18 cellular contexts compared by ENCODE assay signal in genomic region chr4:53221832-53222480, GRCh38.
DNase-seq lines count a peak whose midpoint lies in the region; ATAC-seq and TF ChIP-seq lines count a peak whose summit lies in the region.
"Had no signal": no experiment of that assay in that cellular context is flagged by ENCODE, and none has a peak within 500 bp of the region (broad histone marks: within the 10 kb centered on the region; RNA-seq: fewer than 3 reads in every experiment).

No MANE protein-coding gene starts in this region.

- CTCF ChIA-PET in activated CD4-positive, alpha-beta T cell treated with anti-CD3 and anti-CD28 coated beads, Interleukin-2, amount 10 ng/mL, durations not matched to agents 7 days and 5 days (lab: Charles Lee): no interaction called here

- POLR2A ChIA-PET in activated CD4-positive, alpha-beta T cell treated with anti-CD3 and anti-CD28 coated beads, Interleukin-2, amount 10 ng/mL, durations not matched to agents 7 days and 5 days (lab: Charles Lee): no interaction called here

- TF ChIP-seq CTCF in glutamatergic neuron (IDR thresholded peaks at IDR 0.05; ENCODE audit: partially characterized antibody, unreplicated experiment): no peak

- no peak overlapping the region for H3K27ac Mint-ChIP-seq in activated CD4-positive, alpha-beta T cell treated with anti-CD3 and anti-CD28 coated beads, Interleukin-2, amount 10 ng/mL, durations not matched to agents 7 days and 5 days
- no peak overlapping the region for H3K27ac Mint-ChIP-seq in activated T-helper 17 cell treated with anti-CD3 and anti-CD28 coated beads, Interleukin-2, amount 50 U/mL, for 72 hours
- peak overlapping the region; percentile 46 for H3K27ac Mint-ChIP-seq in glutamatergic neuron (ENCODE audit: unreplicated experiment)
- H3K27ac Mint-ChIP-seq: B cell; CD4-positive, alpha-beta T cell; HFFc6 had no signal

- no peak overlapping the region for H3K4me3 Mint-ChIP-seq in activated CD4-positive, alpha-beta T cell treated with anti-CD3 and anti-CD28 coated beads, Interleukin-2, amount 10 ng/mL, durations not matched to agents 7 days and 5 days
- no peak overlapping the region for H3K4me3 Mint-ChIP-seq in activated T-helper 17 cell treated with anti-CD3 and anti-CD28 coated beads, Interleukin-2, amount 50 U/mL, for 72 hours
- H3K4me3 Mint-ChIP-seq in glutamatergic neuron (ENCODE audit: unreplicated experiment): no peak overlapping the region
- H3K4me3 Mint-ChIP-seq: B cell; CD4-positive, alpha-beta T cell; HFFc6 had no signal

- H3K9me3 Mint-ChIP-seq in activated CD4-positive, alpha-beta T cell treated with anti-CD3 and anti-CD28 coated beads, Interleukin-2, amount 10 ng/mL, durations not matched to agents 7 days and 5 days: peaks cover 12% of the 10 kb centered on the region
- peaks cover 3% of the 10 kb centered on the region for H3K9me3 Mint-ChIP-seq in activated T-helper 17 cell treated with anti-CD3 and anti-CD28 coated beads, Interleukin-2, amount 50 U/mL, for 72 hours
- H3K9me3 Mint-ChIP-seq in glutamatergic neuron (ENCODE audit: unreplicated experiment): peaks cover 9% of the 10 kb centered on the region

- H3K4me1 Mint-ChIP-seq in activated CD4-positive, alpha-beta T cell treated with anti-CD3 and anti-CD28 coated beads, Interleukin-2, amount 10 ng/mL, durations not matched to agents 7 days and 5 days: no peaks in the 10 kb centered on the region
- no peaks in the 10 kb centered on the region for H3K4me1 Mint-ChIP-seq in activated T-helper 17 cell treated with anti-CD3 and anti-CD28 coated beads, Interleukin-2, amount 50 U/mL, for 72 hours
- peaks cover 13% of the 10 kb centered on the region for H3K4me1 Mint-ChIP-seq in glutamatergic neuron (ENCODE audit: low read depth, unreplicated experiment)
- H3K4me1 Mint-ChIP-seq: B cell had no signal

- peak; percentile 80 for ATAC-seq in activated T-helper 17 cell treated with anti-CD3 and anti-CD28 coated beads, Interleukin-2, amount 50 U/mL, for 72 hours (replicated peaks)
- no peak for ATAC-seq in GM21360 (IDR thresholded peaks at IDR 0.05; ENCODE audit: unreplicated experiment)
- ATAC-seq: GM12878 had no signal

- H3K36me3 Mint-ChIP-seq in activated CD4-positive, alpha-beta T cell treated with anti-CD3 and anti-CD28 coated beads, Interleukin-2, amount 10 ng/mL, durations not matched to agents 7 days and 5 days (ENCODE audit: low read depth): peaks cover 4% of the 10 kb centered on the region
- H3K36me3 Mint-ChIP-seq in activated T-helper 17 cell treated with anti-CD3 and anti-CD28 coated beads, Interleukin-2, amount 50 U/mL, for 72 hours (ENCODE audit: low read depth): no peaks in the 10 kb centered on the region
- peaks cover 11% of the 10 kb centered on the region for H3K36me3 Mint-ChIP-seq in glutamatergic neuron (ENCODE audit: unreplicated experiment)

- peak; percentile 10 for DNase-seq in activated CD4-positive, alpha-beta T cell treated with anti-CD3 and anti-CD28 coated beads for 48 hours
- no peak for DNase-seq in activated CD4-positive, alpha-beta T cell treated with anti-CD3 and anti-CD28 coated beads, Interleukin-2, amount 10 ng/mL, durations not matched to agents 7 days and 5 days
- peak; percentile 6 for DNase-seq in stimulated activated CD4-positive, alpha-beta T cell treated with anti-CD3 and anti-CD28 coated beads, Interleukin-15, amount 100 ng/mL, for 24 hours
- DNase-seq in stimulated activated CD4-positive, alpha-beta T cell treated with anti-CD3 and anti-CD28 coated beads, Interleukin-12 subunit alpha, Interleukin-12 subunit beta, amount 100 ng/mL, for 4 hours: no peak
- no peak for DNase-seq in glutamatergic neuron
- DNase-seq in NCI-H2029 (lab: John Stamatoyannopoulos, UW): no peak
- DNase-seq: 8988T; C1 segment of cervical spinal cord; Calu3; CD4-positive, alpha-beta T cell; DMS79; GOT3; HCEC 1CT; HFFc6 had no signal

- H3K27me3 Mint-ChIP-seq in activated CD4-positive, alpha-beta T cell treated with anti-CD3 and anti-CD28 coated beads, Interleukin-2, amount 10 ng/mL, durations not matched to agents 7 days and 5 days: no peaks in the 10 kb centered on the region
- no peaks in the 10 kb centered on the region for H3K27me3 Mint-ChIP-seq in activated T-helper 17 cell treated with anti-CD3 and anti-CD28 coated beads, Interleukin-2, amount 50 U/mL, for 72 hours
- no peaks in the 10 kb centered on the region for H3K27me3 Mint-ChIP-seq in glutamatergic neuron (ENCODE audit: unreplicated experiment)
- H3K27me3 Mint-ChIP-seq: B cell; CD4-positive, alpha-beta T cell had no signal

Comparison
In these comparisons a context has a peak if more than half of its experiments do, and no peak if none do; other contexts are left out.
1. DNase-seq: peak in activated CD4-positive, alpha-beta T cell treated with anti-CD3 and anti-CD28 coated beads for 48 hours (single experiment) and stimulated activated CD4-positive, alpha-beta T cell treated with anti-CD3 and anti-CD28 coated beads, Interleukin-15, amount 100 ng/mL, for 24 hours (single experiment); none in activated CD4-positive, alpha-beta T cell treated with anti-CD3 and anti-CD28 coated beads, Interleukin-2, amount 10 ng/mL, durations not matched to agents 7 days and 5 days (single experiment), stimulated activated CD4-positive, alpha-beta T cell treated with anti-CD3 and anti-CD28 coated beads, Interleukin-12 subunit alpha, Interleukin-12 subunit beta, amount 100 ng/mL, for 4 hours (single experiment), glutamatergic neuron (single experiment) and NCI-H2029 (single experiment).